ENCODE assay signal across 17 cellular contexts in the genomic region with DNA sequence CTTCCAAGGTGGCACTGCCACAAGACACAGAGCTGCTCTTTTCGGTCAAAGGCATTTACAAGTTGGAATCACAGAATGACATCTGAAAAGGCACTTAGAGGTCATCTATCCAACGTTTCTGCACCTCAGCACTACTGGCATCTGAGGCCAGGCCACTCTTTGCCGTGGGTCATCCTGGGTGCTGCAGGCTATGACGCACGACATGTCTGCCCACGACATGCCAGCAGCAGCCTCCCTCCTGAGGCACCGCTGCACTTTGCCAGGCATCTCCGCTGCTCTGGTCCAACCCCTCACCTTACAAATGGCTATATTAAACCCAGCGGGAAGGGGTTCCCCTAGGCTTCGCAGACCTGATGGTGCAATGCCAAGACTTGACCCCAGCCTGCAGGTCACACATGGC. TPM values are rescaled to one million over a fixed set of nuclear protein-coding genes. Genes with fewer than 3 reads are reported as not detected.
DNase-seq lines count a peak whose midpoint lies in the region; ATAC-seq, FAIRE-seq and TF ChIP-seq lines count a peak whose summit lies in the region.
"Had no signal": no experiment of that assay in that cellular context is flagged by ENCODE, and none has a peak within 500 bp of the region (broad histone marks: within the 10 kb centered on the region; RNA-seq: fewer than 3 reads in every experiment).

No MANE protein-coding gene starts in this region.

- no peak for FAIRE-seq in keratinocyte (lab: Jason Lieb, UNC)
- FAIRE-seq: A549 had no signal

- H3K27me3 ChIP-seq in keratinocyte (ENCODE audit: control insufficient read depth, extremely low read depth, insufficient read depth, low read length): no peaks in the 10 kb centered on the region
- no peaks in the 10 kb centered on the region for H3K27me3 ChIP-seq in stomach
- H3K27me3 ChIP-seq: upper lobe of right lung had no signal

- H3K27ac ChIP-seq in keratinocyte (ENCODE audit: control insufficient read depth, insufficient read depth, low read length): no peak overlapping the region
- peak overlapping the region; percentile 60 to 75 (median 63) for H3K27ac ChIP-seq in stomach
- H3K27ac ChIP-seq: A549, upper lobe of right lung, WERI-Rb-1 had no signal

- no peak overlapping the region for H3K4me3 ChIP-seq in keratinocyte (ENCODE audit: control insufficient read depth in 2 of 3, extremely low read depth in 1 of 3, insufficient read depth in 2 of 3, low read depth in 1 of 3, low read length in 3 of 3)
- peak overlapping the region in 1 of 4 donors; percentile 25 for H3K4me3 ChIP-seq in stomach
- H3K4me3 ChIP-seq: A549, upper lobe of right lung had no signal

- H2AFZ ChIP-seq in keratinocyte (ENCODE audit: control insufficient read depth, low read length): no peak overlapping the region

- POLR2A ChIA-PET in activated naive CD8-positive, alpha-beta T cell treated with anti-CD3 and anti-CD28 coated beads, Interleukin-2, amount 10 ng/mL, durations not matched to agents 7 days and 5 days (lab: Charles Lee): interaction anchor here (2.0 kb wide), 1 partner anchor 12 kb away, joined by 6 read pairs; a partner anchor contains a TSS

- peaks cover 47% of the 10 kb centered on the region for H3K4me1 Mint-ChIP-seq in activated naive CD8-positive, alpha-beta T cell treated with anti-CD3 and anti-CD28 coated beads, Interleukin-2, amount 10 ng/mL, durations not matched to agents 7 days and 5 days
- H3K4me1 Mint-ChIP-seq in activated naive CD8-positive, alpha-beta T cell treated with anti-CD3 and anti-CD28 coated beads, Interleukin-2, amount 50 U/mL, for 24 hours: peaks cover 52% of the 10 kb centered on the region

- DNase-seq in activated naive CD8-positive, alpha-beta T cell treated with anti-CD3 and anti-CD28 coated beads, Interleukin-2, amount 10 ng/mL, durations not matched to agents 7 days and 5 days: no peak
- DNase-seq in activated naive CD8-positive, alpha-beta T cell treated with anti-CD3 and anti-CD28 coated beads, Interleukin-2, amount 50 U/mL, for 24 hours: no peak
- DNase-seq in keratinocyte (ENCODE audit: low read depth, low spot score): no peak
- DNase-seq in stomach: no peak
- DNase-seq: activated CD8-positive, alpha-beta memory T cell treated with anti-CD3 and anti-CD28 coated beads for 24 hours; activated effector memory CD4-positive, alpha-beta T cell treated with Interleukin-2 at 50 U/mL for 16 hours; amygdala; cerebellar nuclear complex; DMS79 treated with DMSO at 0.1 percent for 48 hours; effector memory CD8-positive, alpha-beta T cell; NCI-H446; upper lobe of right lung; WERI-Rb-1 had no signal

- H3K4me1 ChIP-seq in keratinocyte (ENCODE audit: control insufficient read depth, extremely low read depth, insufficient read depth, low read length) (peaks cover 73% of the 10 kb centered on the region), stomach (peaks cover 57 to 82% (median 64%) of the 10 kb centered on the region in 4 donors)

- peak overlapping the region; percentile 93 for H3K27ac Mint-ChIP-seq in activated naive CD8-positive, alpha-beta T cell treated with anti-CD3 and anti-CD28 coated beads, Interleukin-2, amount 10 ng/mL, durations not matched to agents 7 days and 5 days
- H3K27ac Mint-ChIP-seq in activated naive CD8-positive, alpha-beta T cell treated with anti-CD3 and anti-CD28 coated beads, Interleukin-2, amount 50 U/mL, for 24 hours: no peak overlapping the region
- H3K27ac Mint-ChIP-seq: stimulated activated memory B cell treated with anti-CD40 and anti-IgM and Interleukin-4, amounts not matched to agents 10 μg/mL and 1 μg/mL and 100 μg/mL, for 72 hours had no signal

- TF ChIP-seq CTCF in keratinocyte (optimal IDR thresholded peaks at IDR 0.05 in 1 of 3, IDR thresholded peaks at IDR 0.05 in 1 of 3, conservative IDR thresholded peaks at IDR 0.05 in 1 of 3; ENCODE audit: extremely low read depth in 1 of 3, insufficient read depth in 2 of 3, low read length in 3 of 3) (no peak), stomach (IDR thresholded peaks at IDR 0.05) (no peak)

- no peaks in the 10 kb centered on the region for H3K9me3 ChIP-seq in keratinocyte (ENCODE audit: control insufficient read depth, low read depth, low read length)
- H3K9me3 ChIP-seq in stomach: no peaks in the 10 kb centered on the region
- H3K9me3 ChIP-seq: A549, upper lobe of right lung had no signal

- dilution Hi-C loops in keratinocyte (cut with MboI; ENCODE audit: extremely low pct_ligation_motif_present, low sequenced_read_pairs): no loop called here

- H3K79me2 ChIP-seq in keratinocyte (ENCODE audit: control insufficient read depth, insufficient read depth, low read length): peaks cover 73% of the 10 kb centered on the region

- peaks cover 61% of the 10 kb centered on the region for H4K20me1 ChIP-seq in keratinocyte (ENCODE audit: control insufficient read depth, extremely low read depth, insufficient read depth, low read length)

- no peaks in the 10 kb centered on the region for H3K27me3 Mint-ChIP-seq in activated naive CD8-positive, alpha-beta T cell treated with anti-CD3 and anti-CD28 coated beads, Interleukin-2, amount 10 ng/mL, durations not matched to agents 7 days and 5 days
- H3K27me3 Mint-ChIP-seq in activated naive CD8-positive, alpha-beta T cell treated with anti-CD3 and anti-CD28 coated beads, Interleukin-2, amount 50 U/mL, for 24 hours: no peaks in the 10 kb centered on the region
- H3K27me3 Mint-ChIP-seq: effector memory CD8-positive, alpha-beta T cell; stimulated activated memory B cell treated with anti-CD40 and anti-IgM and Interleukin-4, amounts not matched to agents 10 μg/mL and 1 μg/mL and 100 μg/mL, for 72 hours had no signal

- intact Hi-C loops in stomach (cut with DNase I; ENCODE audit: low total_unique reads): no loop called here

- no peak for TF ChIP-seq POLR2A in stomach (IDR thresholded peaks at IDR 0.05)

- H3K36me3 ChIP-seq in keratinocyte (ENCODE audit: control insufficient read depth in 2 of 2, extremely low read depth in 1 of 2, insufficient read depth in 2 of 2, low read length in 2 of 2) (peaks cover 42 to 60% of the 10 kb centered on the region in 2 experiments), stomach (peaks cover 61 to 78% (median 71%) of the 10 kb centered on the region in 4 donors)

- H3K9me3 Mint-ChIP-seq in activated naive CD8-positive, alpha-beta T cell treated with anti-CD3 and anti-CD28 coated beads, Interleukin-2, amount 10 ng/mL, durations not matched to agents 7 days and 5 days: no peaks in the 10 kb centered on the region
- H3K9me3 Mint-ChIP-seq in activated naive CD8-positive, alpha-beta T cell treated with anti-CD3 and anti-CD28 coated beads, Interleukin-2, amount 50 U/mL, for 24 hours: no peaks in the 10 kb centered on the region
- H3K9me3 Mint-ChIP-seq: effector memory CD8-positive, alpha-beta T cell; stimulated activated memory B cell treated with anti-CD40 and anti-IgM and Interleukin-4, amounts not matched to agents 10 μg/mL and 1 μg/mL and 100 μg/mL, for 72 hours had no signal

- WGBS in stomach, 5 donors: 63 to 77% (median 74%) methylated on average over 10 of the region's 10 CpGs

- peaks cover 8% of the 10 kb centered on the region for H3K9me1 ChIP-seq in keratinocyte (ENCODE audit: control insufficient read depth, extremely low read depth, insufficient read depth, low read length)

- no peak for ATAC-seq in activated naive CD8-positive, alpha-beta T cell treated with anti-CD3 and anti-CD28 coated beads, Interleukin-2, amount 10 ng/mL, durations not matched to agents 7 days and 5 days (ENCODE audit: low read depth)
- ATAC-seq in activated naive CD8-positive, alpha-beta T cell treated with anti-CD3 and anti-CD28 coated beads, Interleukin-2, amount 50 U/mL, for 24 hours: no peak
- ATAC-seq in HG02852 (IDR thresholded peaks at IDR 0.05; ENCODE audit: unreplicated experiment) (no peak), GM18498 (IDR thresholded peaks at IDR 0.05; ENCODE audit: unreplicated experiment) (no peak)
- ATAC-seq: A549; effector memory CD8-positive, alpha-beta T cell; stimulated activated memory B cell treated with anti-CD40 and anti-IgM and Interleukin-4, amounts not matched to agents 10 μg/mL and 1 μg/mL and 100 μg/mL, for 72 hours; upper lobe of right lung had no signal

- no peak overlapping the region for H3K9ac ChIP-seq in keratinocyte (ENCODE audit: control insufficient read depth, extremely low read depth, insufficient read depth, low read length)

- no peak overlapping the region for H3K4me3 Mint-ChIP-seq in activated naive CD8-positive, alpha-beta T cell treated with anti-CD3 and anti-CD28 coated beads, Interleukin-2, amount 10 ng/mL, durations not matched to agents 7 days and 5 days
- no peak overlapping the region for H3K4me3 Mint-ChIP-seq in activated naive CD8-positive, alpha-beta T cell treated with anti-CD3 and anti-CD28 coated beads, Interleukin-2, amount 50 U/mL, for 24 hours
- H3K4me3 Mint-ChIP-seq: stimulated activated memory B cell treated with anti-CD40 and anti-IgM and Interleukin-4, amounts not matched to agents 10 μg/mL and 1 μg/mL and 100 μg/mL, for 72 hours had no signal

- peak overlapping the region; percentile 51 for H3K4me2 ChIP-seq in keratinocyte (ENCODE audit: control insufficient read depth, extremely low read depth, insufficient read depth, low read depth, low read length)
- H3K4me2 ChIP-seq: A549 had no signal

- TF ChIP-seq EP300 in stomach (IDR thresholded peaks at IDR 0.05): no peak

- H3K36me3 Mint-ChIP-seq in activated naive CD8-positive, alpha-beta T cell treated with anti-CD3 and anti-CD28 coated beads, Interleukin-2, amount 10 ng/mL, durations not matched to agents 7 days and 5 days: peaks cover 43% of the 10 kb centered on the region
- H3K36me3 Mint-ChIP-seq in activated naive CD8-positive, alpha-beta T cell treated with anti-CD3 and anti-CD28 coated beads, Interleukin-2, amount 50 U/mL, for 24 hours (ENCODE audit: low read depth): peaks cover 76% of the 10 kb centered on the region

RNA-seq across cellular contexts. Expression of a gene that starts 8.1 kb away (rescaled TPM):
- 100 to 1,000 TPM; 160 to 161 TPM for total RNA-seq in activated naive CD8-positive, alpha-beta T cell treated with anti-CD3 and anti-CD28 coated beads, Interleukin-2, amount 10 ng/mL, durations not matched to agents 7 days and 5 days
- polyA plus RNA-seq in keratinocyte (120 to 232 TPM (median 153 TPM) in 3 replicates), stomach (10 to 100 TPM; 26.4 to 57.0 (median 42.4) TPM)
- 60.5 TPM for polyA plus RNA-seq in keratinocyte (2011; ENCODE audit: low read depth)
- 123 and 124 TPM in 2 replicates for polyA plus RNA-seq in keratinocyte (2011; cell fraction: cytosol; rRNA removed)
- polyA plus RNA-seq in keratinocyte (2011; cell fraction: nucleus; rRNA removed): 238 and 252 TPM in 2 replicates
- polyA plus RNA-seq in keratinocyte (2012; ENCODE audit: low replicate concordance): 98.3 and 183 TPM in 2 replicates
- polyA minus RNA-seq in keratinocyte: 166 to 368 TPM (median 173 TPM) in 3 replicates
- polyA minus RNA-seq in keratinocyte (2011; cell fraction: cytosol; rRNA and poly(A)+ RNA removed): 206 TPM
- polyA minus RNA-seq in keratinocyte (2011; cell fraction: nucleus; rRNA and poly(A)+ RNA removed): 165 and 207 TPM in 2 replicates
- total RNA-seq in stomach: 100 to 1,000 TPM; 123 to 200 (median 147) TPM

RNA-seq across cellular contexts. Expression of a gene that starts 8.4 kb away (rescaled TPM):
- total RNA-seq in activated naive CD8-positive, alpha-beta T cell treated with anti-CD3 and anti-CD28 coated beads, Interleukin-2, amount 10 ng/mL, durations not matched to agents 7 days and 5 days: under 1 TPM; 0.17 to 0.91 TPM
- polyA plus RNA-seq in keratinocyte (0.39 to 0.77 TPM in 2 of 3 replicates, not detected in the other), stomach (1 to 10 TPM; 1.3 to 2.6 (median 1.9) TPM)
- 0.09 TPM for polyA plus RNA-seq in keratinocyte (2011; ENCODE audit: low read depth)
- 0.18 and 0.35 TPM in 2 replicates for polyA plus RNA-seq in keratinocyte (2011; cell fraction: cytosol; rRNA removed)
- 1.2 and 2.5 TPM in 2 replicates for polyA plus RNA-seq in keratinocyte (2011; cell fraction: nucleus; rRNA removed)
- polyA plus RNA-seq in keratinocyte (2012; ENCODE audit: low replicate concordance): 0.39 and 0.86 TPM in 2 replicates
- polyA minus RNA-seq in keratinocyte: not detected in 3 replicates
- polyA minus RNA-seq in keratinocyte (2011; cell fraction: cytosol; rRNA and poly(A)+ RNA removed): not detected
- 0.85 TPM in 1 of 2 replicates, not detected in the other for polyA minus RNA-seq in keratinocyte (2011; cell fraction: nucleus; rRNA and poly(A)+ RNA removed)
- total RNA-seq in stomach: not detected

RNA-seq across cellular contexts. Expression of a gene that starts 11.4 kb away (rescaled TPM):
- total RNA-seq in activated naive CD8-positive, alpha-beta T cell treated with anti-CD3 and anti-CD28 coated beads, Interleukin-2, amount 10 ng/mL, durations not matched to agents 7 days and 5 days: 10 to 100 TPM; 16.2 to 17.0 TPM
- polyA plus RNA-seq in keratinocyte (21.2 to 29.0 TPM (median 28.2 TPM) in 3 replicates), stomach (10 to 100 TPM; 45.4 to 54.4 (median 47.1) TPM)
- polyA plus RNA-seq in keratinocyte (2011; ENCODE audit: low read depth): 26.6 TPM
- 21.7 and 46.2 TPM in 2 replicates for polyA plus RNA-seq in keratinocyte (2011; cell fraction: cytosol; rRNA removed)
- 10.8 and 13.1 TPM in 2 replicates for polyA plus RNA-seq in keratinocyte (2011; cell fraction: nucleus; rRNA removed)
- 38.6 and 45.6 TPM in 2 replicates for polyA plus RNA-seq in keratinocyte (2012; ENCODE audit: low replicate concordance)
- polyA minus RNA-seq in keratinocyte: 7.5 to 19.6 TPM (median 10.1 TPM) in 3 replicates
- polyA minus RNA-seq in keratinocyte (2011; cell fraction: cytosol; rRNA and poly(A)+ RNA removed): 34.5 TPM
- 5.5 and 5.9 TPM in 2 replicates for polyA minus RNA-seq in keratinocyte (2011; cell fraction: nucleus; rRNA and poly(A)+ RNA removed)
- total RNA-seq in stomach: 10 to 100 TPM in 2 of 5 donors, 1 to 10 TPM in 3; 1.8 to 75.3 (median 7.1) TPM

RNA-seq across cellular contexts. Expression of a gene that starts 11.5 kb away (rescaled TPM):
- total RNA-seq in activated naive CD8-positive, alpha-beta T cell treated with anti-CD3 and anti-CD28 coated beads, Interleukin-2, amount 10 ng/mL, durations not matched to agents 7 days and 5 days: 10 to 100 TPM; 40.6 to 41.9 TPM
- 31.1 to 34.0 TPM (median 32.9 TPM) in 3 replicates for polyA plus RNA-seq in keratinocyte
- 18.6 TPM for polyA plus RNA-seq in keratinocyte (2011; ENCODE audit: low read depth)
- polyA plus RNA-seq in keratinocyte (2011; cell fraction: cytosol; rRNA removed): 29.0 and 29.1 TPM in 2 replicates
- polyA plus RNA-seq in keratinocyte (2011; cell fraction: nucleus; rRNA removed): 23.9 and 24.3 TPM in 2 replicates
- polyA plus RNA-seq in keratinocyte (2012; ENCODE audit: low replicate concordance): 28.9 and 30.4 TPM in 2 replicates
- polyA minus RNA-seq in keratinocyte: 13.5 to 15.6 TPM (median 15.2 TPM) in 3 replicates
- polyA minus RNA-seq in keratinocyte (2011; cell fraction: cytosol; rRNA and poly(A)+ RNA removed): 11.5 TPM
- polyA minus RNA-seq in keratinocyte (2011; cell fraction: nucleus; rRNA and poly(A)+ RNA removed): 5.4 and 6.2 TPM in 2 replicates
- total RNA-seq in stomach: 10 to 100 TPM in 3 of 5 donors, 1 to 10 TPM in 2; 1.7 to 46.9 (median 22.6) TPM
- polyA plus RNA-seq in stomach: 100 to 1,000 TPM in 1 of 3 donors, 10 to 100 TPM in 2; 92.5 to 118 (median 95.5) TPM

RNA-seq across cellular contexts. Expression of a gene that starts 19.8 kb away (rescaled TPM):
- total RNA-seq in activated naive CD8-positive, alpha-beta T cell treated with anti-CD3 and anti-CD28 coated beads, Interleukin-2, amount 10 ng/mL, durations not matched to agents 7 days and 5 days: 1,000 to 10,000 TPM; 1,843 to 1,855 TPM
- 2,394 to 3,298 TPM (median 2,684 TPM) in 3 replicates for polyA plus RNA-seq in keratinocyte
- 1,320 TPM for polyA plus RNA-seq in keratinocyte (2011; ENCODE audit: low read depth)
- polyA plus RNA-seq in keratinocyte (2011; cell fraction: cytosol; rRNA removed): 3,782 and 4,157 TPM in 2 replicates
- polyA plus RNA-seq in keratinocyte (2011; cell fraction: nucleus; rRNA removed): 1,072 and 1,201 TPM in 2 replicates
- polyA plus RNA-seq in keratinocyte (2012; ENCODE audit: low replicate concordance): 2,384 and 2,909 TPM in 2 replicates
- 1,498 to 3,012 TPM (median 2,133 TPM) in 3 replicates for polyA minus RNA-seq in keratinocyte
- polyA minus RNA-seq in keratinocyte (2011; cell fraction: cytosol; rRNA and poly(A)+ RNA removed): 1,283 TPM
- 279 and 333 TPM in 2 replicates for polyA minus RNA-seq in keratinocyte (2011; cell fraction: nucleus; rRNA and poly(A)+ RNA removed)
- 1,000 to 10,000 TPM in 4 of 5 donors, 100 to 1,000 TPM in 1; 809 to 1,438 (median 1,206) TPM for total RNA-seq in stomach
- 1,000 to 10,000 TPM; 3,101 to 4,243 (median 3,368) TPM for polyA plus RNA-seq in stomach
